ENCODE assay signal across 8 cellular contexts in the genomic region with DNA sequence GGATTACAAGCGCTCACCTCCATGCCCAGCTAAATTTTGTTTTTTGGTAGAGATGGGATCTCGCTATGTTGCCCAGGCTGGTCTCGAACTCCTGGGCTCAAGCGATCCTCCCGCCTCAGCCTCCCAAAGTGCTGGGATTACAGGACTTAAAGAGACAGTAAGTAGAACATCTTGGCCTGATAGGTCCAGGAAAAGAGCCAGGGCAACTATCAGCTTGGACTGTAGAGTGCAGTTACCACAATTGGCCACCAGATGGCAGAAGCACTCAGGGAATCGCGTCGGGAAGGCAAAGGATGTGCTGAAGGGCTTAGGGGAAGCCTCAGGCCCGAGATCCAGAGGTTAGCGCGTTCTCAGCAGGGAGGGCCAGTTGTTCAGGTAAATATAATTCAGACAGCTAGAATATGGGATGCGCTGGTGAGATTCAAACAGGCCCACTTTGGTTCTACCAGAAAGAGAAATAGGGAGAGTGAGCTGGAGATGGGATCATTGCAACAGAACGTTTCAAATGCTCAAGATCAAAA. TPM values are rescaled to one million over a fixed set of nuclear protein-coding genes. Genes with fewer than 3 reads are reported as not detected.
A peak's percentile ranks its signal among the peaks of the same experiment; 100 is the strongest.
DNase-seq lines count a peak whose midpoint lies in the region; ATAC-seq, FAIRE-seq and TF ChIP-seq lines count a peak whose summit lies in the region.

No MANE protein-coding gene starts in this region.

- H3K4me1 ChIP-seq in Panc1 (ENCODE audit: control insufficient read depth, insufficient read depth, low read length): peaks cover 3% of the 10 kb centered on the region; the same call in 1 of the 2 replicates
- peaks cover 4% of the 10 kb centered on the region for H3K4me1 ChIP-seq in testis

- WGBS in testis, 2 donors: 16 to 18% methylated on average over 13 of the region's 13 CpGs

- H3K27me3 ChIP-seq in Panc1 (ENCODE audit: control insufficient read depth, insufficient read depth, low read length) (no peaks in the 10 kb centered on the region), testis (no peaks in the 10 kb centered on the region)

- TF ChIP-seq CTCF in D721Med (IDR thresholded peaks at IDR 0.05; ENCODE audit: insufficient read depth, missing control alignments): peak; percentile 98
- peak; percentile 84 for TF ChIP-seq CTCF in Panc1 (IDR thresholded peaks at IDR 0.05)
- TF ChIP-seq CTCF in fibroblast of villous mesenchyme (IDR thresholded peaks at IDR 0.05; ENCODE audit: insufficient read depth, low read depth, low read length): peak; percentile 95
- peak; percentile 95 to 98 (median 97) for TF ChIP-seq CTCF in testis (IDR thresholded peaks at IDR 0.05)

- H3K36me3 ChIP-seq in Panc1 (ENCODE audit: control insufficient read depth, insufficient read depth, low read length) (no peaks in the 10 kb centered on the region), testis (ENCODE audit: low read depth, missing control alignments) (no peaks in the 10 kb centered on the region)

- DNase-seq in D721Med (ENCODE audit: insufficient read length, low spot score) (peak; percentile 60), HTR-8/SVneo (ENCODE audit: insufficient read length, low spot score) (peak; percentile 65), Panc1 (ENCODE audit: low read depth, low spot score) (peak; percentile 78), activated T-helper 1 cell treated with Interleukin-2 at 50 U/mL for 16 hours (ENCODE audit: low read depth) (peak; percentile 30), fibroblast of villous mesenchyme (ENCODE audit: low read depth) (peak; percentile 76), nucleus accumbens (lab: John Stamatoyannopoulos, UW) (peak in 53 of 56 donors; percentile 2 to 89 (median 63)), testis (peak; percentile 91)

- H3K27ac ChIP-seq in Panc1 (ENCODE audit: low read length) (peak overlapping the region; percentile 2; the same call in 1 of the 2 replicates), testis (no peak overlapping the region)

- CTCF ChIA-PET in Panc1 (lab: Charles Lee): interaction anchor here (0.6 to 2.6 kb wide), 9 partner anchors 8 to 1161 kb away, joined by 3 to 16 read pairs (median 3); no protein-coding TSS in a partner anchor

- no peak overlapping the region for H3K4me3 ChIP-seq in Panc1 (ENCODE audit: low read depth in 2 of 2, low read length in 2 of 2)
- no peak overlapping the region for H3K4me3 ChIP-seq in fibroblast of villous mesenchyme (ENCODE audit: low read depth, low read length)
- H3K4me3 ChIP-seq in testis: no peak overlapping the region

- FAIRE-seq in D721Med (lab: Jason Lieb, UNC) (peak; percentile 16), HTR-8/SVneo (lab: Jason Lieb, UNC) (peak; percentile 80)

- intact Hi-C loops in Panc1 (cut with micrococcal nuclease; ENCODE audit: unreplicated experiment): loop anchor here (1.0 to 5.0 kb wide), 2 partner anchors 163 to 233 kb away; no protein-coding TSS in a partner anchor
- intact Hi-C loops in testis (cut with DNase I; ENCODE audit: low total_unique reads): no loop called here

- no peaks in the 10 kb centered on the region for H3K9me3 ChIP-seq in Panc1 (ENCODE audit: control insufficient read depth, insufficient read depth, low read depth, low read length)
- no peaks in the 10 kb centered on the region for H3K9me3 ChIP-seq in testis

- in situ Hi-C loops in Panc1 (cut with HindIII; ENCODE audit: low pct_unique_long_range_greater_than_20kb, low sequenced_read_pairs): no loop called here

- no TSS peak for BruUV-seq in Panc1 (replicated peaks; lab: Mats Ljungman, UMichigan)

- POLR2A ChIA-PET in Panc1 (lab: Charles Lee): no interaction called here

- ATAC-seq in GM21360 (IDR thresholded peaks at IDR 0.05; ENCODE audit: unreplicated experiment) (peak; percentile 47), Panc1 (peak; percentile 91)

- TF ChIP-seq POLR2A in testis (IDR thresholded peaks at IDR 0.05): no peak

RNA-seq across cellular contexts. Expression of a gene that starts 21.5 kb away (rescaled TPM):
- not detected for total RNA-seq in Panc1 (2021; ENCODE audit: unreplicated experiment)
- not detected for polyA plus RNA-seq in Panc1 (2012; ENCODE audit: insufficient read length)
- not detected in 2 replicates for total RNA-seq in fibroblast of villous mesenchyme
- total RNA-seq in testis: 1 to 10 TPM; 3.1 to 7.9 TPM
- polyA plus RNA-seq in testis (ENCODE audit: insufficient read depth, low read depth, low replicate concordance): 34.1 TPM

Comparison
In these comparisons a context has a peak if more than half of its experiments do, and no peak if none do; other contexts are left out.
1. DNase-seq: peak in every context shown above with its lines; median percentile 91 in testis; 78 in Panc1; 76 in fibroblast of villous mesenchyme; 65 in HTR-8/SVneo; 63 in nucleus accumbens; 60 in D721Med; 30 in activated T-helper 1 cell treated with Interleukin-2 at 50 U/mL for 16 hours.